2 cellular contexts compared by ENCODE assay signal in genomic region chr6:106924699-106925523, GRCh38.
TF ChIP-seq lines count a peak whose summit lies in the region.

No MANE protein-coding gene starts in this region.

TF ChIP-seq in GM23338, 12 proteins besides CTCF, POLR2A, EP300 and RAD21 (continued from another document):
- no peak for TF ChIP-seq REST (IDR thresholded peaks at IDR 0.05; ENCODE audit: unreplicated experiment)
- no peak for TF ChIP-seq CREB1 (CRISPR knock-in tag; IDR thresholded peaks at IDR 0.05; ENCODE audit: low read depth)

TF ChIP-seq in liver, 16 proteins besides CTCF, POLR2A, EP300 and RAD21 (continued from another document):
- TF ChIP-seq REST (IDR thresholded peaks at IDR 0.05), result no peak
